1 cellular context compared by ENCODE assay signal in the genomic region with DNA sequence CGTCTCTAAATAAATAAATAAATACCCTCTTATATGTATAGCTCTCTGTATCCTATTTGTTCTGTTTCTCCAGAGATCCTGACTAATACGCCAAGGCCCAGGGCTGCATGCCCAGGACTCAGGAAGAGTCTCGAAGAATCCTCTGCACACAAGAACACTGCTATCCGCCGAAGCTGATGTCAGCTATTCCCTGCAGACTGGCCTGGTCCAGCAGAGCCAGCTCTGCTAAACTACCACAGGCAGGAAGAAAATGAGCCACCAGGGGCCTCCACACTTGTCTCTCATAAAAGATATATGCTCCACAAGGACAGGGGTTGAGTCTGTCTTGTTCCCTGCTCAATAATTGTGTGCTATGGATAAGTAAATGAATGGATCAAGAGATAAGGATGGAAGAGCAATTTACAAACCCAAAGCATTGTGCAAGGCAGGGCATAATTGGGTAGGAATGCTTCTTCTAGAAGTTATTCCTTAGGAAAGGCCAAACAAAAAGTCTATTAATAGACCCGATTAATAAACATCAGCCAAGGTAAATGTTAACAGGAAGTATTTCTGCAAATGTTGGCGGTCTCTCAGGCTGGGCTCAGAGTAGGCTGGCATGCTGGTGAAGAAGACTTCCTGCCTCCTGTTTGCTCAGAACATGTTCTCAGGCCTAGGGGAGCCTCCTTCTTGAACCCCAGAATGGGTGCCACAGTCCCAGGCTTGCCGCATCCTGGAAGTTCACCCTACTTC.
TF ChIP-seq lines count a peak whose summit lies in the region.

No MANE protein-coding gene starts in this region.

TF ChIP-seq in H1, 55 proteins besides CTCF, POLR2A, EP300 and RAD21:
- TF ChIP-seq BRCA1 (IDR thresholded peaks at IDR 0.05; ENCODE audit: low read depth, low read length) (no peak), BACH1 (IDR thresholded peaks at IDR 0.05; ENCODE audit: low read length) (no peak), CHD7 (IDR thresholded peaks at IDR 0.05; ENCODE audit: insufficient replicate concordance, low read length) (no peak), HDAC2 (IDR thresholded peaks at IDR 0.05; ENCODE audit: borderline replicate concordance in 1 of 2, low read depth in 2 of 2, low read length in 2 of 2) (no peak)
